ENCODE assay signal across 1 cellular context in genomic region chr19:7600721-7601120, GRCh38.
A peak's percentile ranks its signal among the peaks of the same experiment; 100 is the strongest.
TF ChIP-seq lines count a peak whose summit lies in the region.

No MANE protein-coding gene starts in this region.

TF ChIP-seq in HEK293, 187 proteins besides CTCF, POLR2A, EP300 and RAD21 (continued from another document):
- TF ChIP-seq PRDM2 (tag by site-specific recombination; IDR thresholded peaks at IDR 0.05; ENCODE audit: borderline replicate concordance): no peak
- TF ChIP-seq ZNF169 (tag by site-specific recombination; IDR thresholded peaks at IDR 0.05): no peak
- TF ChIP-seq ZNF830 (tag by site-specific recombination; IDR thresholded peaks at IDR 0.05; ENCODE audit: low read depth): no peak
- TF ChIP-seq TRIM28 (IDR thresholded peaks at IDR 0.05; ENCODE audit: borderline replicate concordance, low read length): no peak
- TF ChIP-seq ZNF394 (tag by site-specific recombination; IDR thresholded peaks at IDR 0.05; ENCODE audit: borderline replicate concordance): no peak
- no peak for TF ChIP-seq ZBTB20 (tag by site-specific recombination; IDR thresholded peaks at IDR 0.05)
- TF ChIP-seq ZBTB21 (tag by site-specific recombination; IDR thresholded peaks at IDR 0.05): no peak
- peak; percentile 67 for TF ChIP-seq ZFHX2 (tag by site-specific recombination; conservative IDR thresholded peaks at IDR 0.05)
- peak; percentile 92 for TF ChIP-seq ZNF366 (tag by site-specific recombination; conservative IDR thresholded peaks at IDR 0.05)
